21 cellular contexts compared by ENCODE assay signal in the genomic region with DNA sequence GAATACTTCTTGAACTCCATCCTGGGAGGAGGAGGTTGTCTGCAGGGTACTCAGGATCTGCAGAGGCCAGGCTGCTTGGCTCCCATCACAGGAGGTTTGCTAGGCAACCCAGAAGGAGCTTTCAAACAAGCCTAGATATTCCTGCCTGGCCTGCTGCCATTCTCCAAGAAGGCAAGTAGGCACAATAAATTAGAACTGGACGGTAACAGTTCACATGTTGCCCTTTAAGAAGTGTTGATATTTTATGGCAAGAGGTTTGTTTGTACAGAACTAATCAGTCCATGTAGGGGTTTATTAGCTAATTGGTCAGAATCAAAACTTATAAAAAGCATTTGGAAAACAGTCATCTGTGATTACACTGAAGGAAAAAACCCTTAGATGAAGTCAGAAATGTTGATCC. TPM values are rescaled to one million over a fixed set of nuclear protein-coding genes. Genes with fewer than 3 reads are reported as not detected.
A peak's percentile ranks its signal among the peaks of the same experiment; 100 is the strongest.
DNase-seq lines count a peak whose midpoint lies in the region; ATAC-seq, FAIRE-seq and TF ChIP-seq lines count a peak whose summit lies in the region.
"Had no signal": no experiment of that assay in that cellular context is flagged by ENCODE, and none has a peak within 500 bp of the region (broad histone marks: within the 10 kb centered on the region; RNA-seq: fewer than 3 reads in every experiment).

No MANE protein-coding gene starts in this region.

- BruUV-seq in HepG2 (replicated peaks; lab: Mats Ljungman, UMichigan) = no TSS peak

- ATAC-seq in aorta (ENCODE audit: low FRiP score) (peak; percentile 86), GM18873 (IDR thresholded peaks at IDR 0.05; ENCODE audit: low FRiP score, unreplicated experiment) (no peak), HG02970 (IDR thresholded peaks at IDR 0.05; ENCODE audit: low FRiP score, unreplicated experiment) (no peak), HepG2 (no peak)
- ATAC-seq: A549; CD8-positive, alpha-beta T cell; esophagus mucosa; GM23338 had no signal

- H3K4me3 ChIP-seq in cardiac muscle cell (no peak overlapping the region), ovary (no peak overlapping the region), aorta (ENCODE audit: low read length in 2 of 2) (no peak overlapping the region), HepG2 (replicated peaks in 1 of 3; ENCODE audit: insufficient read depth in 1 of 3, low read depth in 2 of 3, low read length in 3 of 3) (no peak overlapping the region)
- H3K4me3 ChIP-seq: A549, colonic mucosa, GM23338 had no signal

- H3K4me2 ChIP-seq in HepG2 (ENCODE audit: low read depth, low read length) = no peak overlapping the region
- H3K4me2 ChIP-seq: A549, GM23338 had no signal

- DNase-seq in NCI-H748 (lab: John Stamatoyannopoulos, UW; ENCODE audit: unreplicated experiment) = peak; percentile 19
- no peak for DNase-seq in NCI-H748 treated with DMSO at 0.1 percent for 48 hours (lab: John Stamatoyannopoulos, UW)
- peak; percentile 21 to 60 for DNase-seq in cardiac muscle cell (ENCODE audit: low read depth in 1 of 2, low spot score in 1 of 2)
- peak; percentile 47 to 68 (median 57) for DNase-seq in ovary
- DNase-seq in aorta = peak; percentile 77 to 81
- DNase-seq in HepG2 (ENCODE audit: low spot score) = no peak
- DNase-seq: activated CD4-positive, alpha-beta T cell treated with anti-CD3 and anti-CD28 coated beads for 4 hours; activated naive CD8-positive, alpha-beta T cell treated with anti-CD3 and anti-CD28 coated beads, Interleukin-2, amount 10 ng/mL, durations not matched to agents 7 days and 5 days; CD8-positive, alpha-beta T cell; colonic mucosa; mesendoderm; NCI-H1105 treated with DMSO at 0.1 percent for 48 hours; NCI-H510A; stimulated activated CD8-positive, alpha-beta memory T cell treated with anti-CD3 and anti-CD28 coated beads, Interleukin-4, amount 100 ng/mL, for 48 hours had no signal

- H3K4me1 ChIP-seq in cardiac muscle cell (ENCODE audit: low read depth) = no peaks in the 10 kb centered on the region
- peaks cover 5% of the 10 kb centered on the region for H3K4me1 ChIP-seq in ovary (ENCODE audit: insufficient read depth)
- peaks cover 8 to 19% of the 10 kb centered on the region in 2 donors for H3K4me1 ChIP-seq in aorta (ENCODE audit: control insufficient read depth in 1 of 2, insufficient read depth in 2 of 2, low read length in 2 of 2)
- H3K4me1 ChIP-seq in HepG2 (ENCODE audit: insufficient read depth, low read length) = no peaks in the 10 kb centered on the region
- H3K4me1 ChIP-seq: A549, colonic mucosa had no signal

- no peak for TF ChIP-seq CTCF in cardiac muscle cell (IDR thresholded peaks at IDR 0.05; ENCODE audit: low read depth, low read length)
- no peak for TF ChIP-seq CTCF in ovary (IDR thresholded peaks at IDR 0.05)
- TF ChIP-seq CTCF in HepG2 (CRISPR knock-in tag; IDR thresholded peaks at IDR 0.05) = no peak

- TF ChIP-seq EP300 in ovary (IDR thresholded peaks at IDR 0.05) (no peak), HepG2 (IDR thresholded peaks at IDR 0.05; ENCODE audit: low read depth in 2 of 2, low read length in 2 of 2) (no peak), HepG2 (CRISPR knock-in tag; IDR thresholded peaks at IDR 0.05; ENCODE audit: borderline replicate concordance) (no peak)

- H3K27me3 ChIP-seq in cardiac muscle cell (no peaks in the 10 kb centered on the region), ovary (no peaks in the 10 kb centered on the region), aorta (ENCODE audit: control insufficient read depth in 1 of 2, insufficient read depth in 2 of 2, low read length in 1 of 2) (no peaks in the 10 kb centered on the region), HepG2 (ENCODE audit: control insufficient read depth in 1 of 2, insufficient read depth in 2 of 2, low read length in 2 of 2) (no peaks in the 10 kb centered on the region)
- H3K27me3 ChIP-seq: colonic mucosa had no signal

- no peak overlapping the region for H3K9ac ChIP-seq in HepG2 (ENCODE audit: insufficient read depth, low read depth, low read length)

- H3K36me3 ChIP-seq in cardiac muscle cell (no peaks in the 10 kb centered on the region), ovary (no peaks in the 10 kb centered on the region), aorta (ENCODE audit: control insufficient read depth in 1 of 2, insufficient read depth in 2 of 2, low read length in 1 of 2) (no peaks in the 10 kb centered on the region), HepG2 (replicated peaks in 1 of 2; ENCODE audit: control insufficient read depth in 1 of 2, insufficient read depth in 2 of 2, low read length in 2 of 2) (no peaks in the 10 kb centered on the region)
- H3K36me3 ChIP-seq: colonic mucosa had no signal

- POLR2A ChIA-PET in HepG2 (lab: Yijun Ruan, JAX) = no interaction called here

- TF ChIP-seq POLR2A in ovary (IDR thresholded peaks at IDR 0.05) = no peak
- TF ChIP-seq POLR2A in HepG2 (IDR thresholded peaks at IDR 0.05; ENCODE audit: insufficient read depth in 1 of 2, low read depth in 2 of 2, low read length in 2 of 2) = no peak

- no peaks in the 10 kb centered on the region for H4K20me1 ChIP-seq in HepG2 (ENCODE audit: insufficient read depth, low read length)

- H3K27ac ChIP-seq in cardiac muscle cell (no peak overlapping the region), ovary (no peak overlapping the region), aorta (ENCODE audit: low read depth in 1 of 2, low read length in 2 of 2) (peak overlapping the region; percentile 11 to 43), HepG2 (ENCODE audit: extremely low read length, insufficient read depth, low read length) (no peak overlapping the region)
- H3K27ac ChIP-seq: A549, colonic mucosa, RWPE1 had no signal

- intact Hi-C loops in ovary (cut with DNase I) = no loop called here
- intact Hi-C loops in aorta (cut with DNase I) = no loop called here
- intact Hi-C loops in HepG2 (cut with micrococcal nuclease; ENCODE audit: unreplicated experiment) = no loop called here

- FAIRE-seq in HepG2 (lab: Jason Lieb, UNC) = no peak
- FAIRE-seq: A549, GM18507 had no signal

- no peaks in the 10 kb centered on the region for H3K9me3 ChIP-seq in cardiac muscle cell (ENCODE audit: low read depth)
- H3K9me3 ChIP-seq in ovary = no peaks in the 10 kb centered on the region
- H3K9me3 ChIP-seq in aorta (ENCODE audit: control insufficient read depth, low read length) = no peaks in the 10 kb centered on the region
- H3K9me3 ChIP-seq in HepG2 (ENCODE audit: low read length) = no peaks in the 10 kb centered on the region
- H3K9me3 ChIP-seq: A549, colonic mucosa had no signal

- no peak for TF ChIP-seq RAD21 in HepG2 (CRISPR knock-in tag; IDR thresholded peaks at IDR 0.05)

- in situ Hi-C loops in HepG2 (cut with HindIII; ENCODE audit: extremely low pct_ligation_motif_present, low pct_unique_long_range_greater_than_20kb) = no loop called here

- WGBS in ovary, 3 donors = 0 to 8% (median 4%) methylated on average over 1 of the region's 1 CpG
- WGBS in aorta, 2 donors = 3 to 4% methylated on average over 1 of the region's 1 CpG
- 0% methylated on average over 1 of the region's 1 CpG for WGBS in HepG2 (ENCODE audit: low lambda C conversion rate)

- H2AFZ ChIP-seq in HepG2 (ENCODE audit: low read length) = no peak overlapping the region
- H2AFZ ChIP-seq: GM23338 had no signal

- CTCF ChIA-PET in HepG2 (lab: Yijun Ruan, JAX; ENCODE audit: low intra/inter-chr PET ratio, low total read pairs) = no interaction called here

- no peaks in the 10 kb centered on the region for H3K79me2 ChIP-seq in HepG2 (ENCODE audit: insufficient read depth, low read length)

RNA-seq across cellular contexts. Expression of gene SYNPO2, which starts 39.3 kb away (rescaled TPM):
- total RNA-seq in cardiac muscle cell (35.6 and 43.5 TPM in 2 replicates), ovary (100 to 1,000 TPM in 5 of 7 donors, 10 to 100 TPM in 2; 61.9 to 265 (median 165) TPM), aorta (1,000 to 10,000 TPM in 1 of 2 donors, 100 to 1,000 TPM in 1; 393 to 1,531 TPM), HepG2 (2016; rRNA removed; fragmentation: Illumina TruSeq; extraction: Trizol) (0.04 TPM in 1 of 2 replicates, not detected in the other)
- polyA plus RNA-seq in cardiac muscle cell (10.0 and 14.7 TPM in 2 replicates), ovary (100 to 1,000 TPM in 1 of 2 donors, 10 to 100 TPM in 1; 54.8 to 121 TPM), aorta (100 to 1,000 TPM in 1 of 2 donors, 10 to 100 TPM in 1; 85.9 to 154 TPM), HepG2 (2011; rRNA removed) (0.01 TPM in 1 of 2 replicates, not detected in the other)
- not detected in 2 replicates for total RNA-seq in HepG2 (2016; cell fraction: cytosol; rRNA removed; fragmentation: Illumina TruSeq; extraction: Trizol; ENCODE audit: low read depth)
- total RNA-seq in HepG2 (2016; cell fraction: insoluble cytoplasmic fraction; rRNA removed; fragmentation: Illumina TruSeq; extraction: Trizol) = not detected in 2 replicates
- 0.03 TPM in 1 of 2 replicates, not detected in the other for total RNA-seq in HepG2 (2016; cell fraction: membrane; rRNA removed; fragmentation: Illumina TruSeq; extraction: Trizol)
- 0.06 TPM in 1 of 2 replicates, not detected in the other for total RNA-seq in HepG2 (2016; cell fraction: nucleus; rRNA removed; fragmentation: Illumina TruSeq; extraction: Trizol)
- polyA plus RNA-seq in HepG2 (2011; cell fraction: cytosol; rRNA removed) = 0.01 TPM in 1 of 2 replicates, not detected in the other
- not detected in 2 replicates for polyA plus RNA-seq in HepG2 (2011; cell fraction: nucleus; rRNA removed)
- polyA plus RNA-seq in HepG2 (2012) = 0.04 TPM in 2 replicates
- polyA plus RNA-seq in HepG2 (2016; cell fraction: cytosol; fragmentation: Illumina TruSeq; extraction: Trizol; ENCODE audit: low read depth) = 0.03 TPM in 1 of 2 replicates, not detected in the other
- not detected in 2 replicates for polyA plus RNA-seq in HepG2 (2016; cell fraction: insoluble cytoplasmic fraction; fragmentation: Illumina TruSeq; extraction: Trizol; ENCODE audit: low read depth)
- polyA plus RNA-seq in HepG2 (2016; cell fraction: membrane; fragmentation: Illumina TruSeq; extraction: Trizol; ENCODE audit: low read depth) = not detected in 2 replicates
- 0.15 TPM in 2 replicates for polyA plus RNA-seq in HepG2 (2016; cell fraction: nucleus; fragmentation: Illumina TruSeq; extraction: Trizol; ENCODE audit: insufficient read depth, low read depth)
- 0.63 TPM in 1 of 2 replicates, not detected in the other for polyA minus RNA-seq in HepG2 (2011; rRNA and poly(A)+ RNA removed; ENCODE audit: low replicate concordance)
- polyA minus RNA-seq in HepG2 (2011; cell fraction: cytosol; rRNA and poly(A)+ RNA removed) = not detected in 2 replicates
- polyA minus RNA-seq in HepG2 (2011; cell fraction: nucleus; rRNA and poly(A)+ RNA removed) = 0.12 TPM in 1 of 2 replicates, not detected in the other

Comparison
In these comparisons a context has a peak if more than half of its experiments do, and no peak if none do; other contexts are left out.
1. DNase-seq: peak in NCI-H748 (single experiment), cardiac muscle cell (2 of 2), ovary (5 of 5) and aorta (2 of 2); none in NCI-H748 treated with DMSO at 0.1 percent for 48 hours (single experiment) and HepG2 (single experiment).
2. H3K27ac ChIP-seq: peak in aorta (2 of 2); none in cardiac muscle cell (single experiment), ovary (0 of 2) and HepG2 (single experiment).
3. RNA of gene SYNPO2, which starts 39.3 kb away (total RNA-seq): 393 to 1,531 TPM in aorta, 61.9 to 265 TPM in ovary and 35.6 to 43.5 TPM in cardiac muscle cell; 0.03 to 0.06 TPM in HepG2; every median in the first group is over 10 times any median in the second.